In the genomic region with DNA sequence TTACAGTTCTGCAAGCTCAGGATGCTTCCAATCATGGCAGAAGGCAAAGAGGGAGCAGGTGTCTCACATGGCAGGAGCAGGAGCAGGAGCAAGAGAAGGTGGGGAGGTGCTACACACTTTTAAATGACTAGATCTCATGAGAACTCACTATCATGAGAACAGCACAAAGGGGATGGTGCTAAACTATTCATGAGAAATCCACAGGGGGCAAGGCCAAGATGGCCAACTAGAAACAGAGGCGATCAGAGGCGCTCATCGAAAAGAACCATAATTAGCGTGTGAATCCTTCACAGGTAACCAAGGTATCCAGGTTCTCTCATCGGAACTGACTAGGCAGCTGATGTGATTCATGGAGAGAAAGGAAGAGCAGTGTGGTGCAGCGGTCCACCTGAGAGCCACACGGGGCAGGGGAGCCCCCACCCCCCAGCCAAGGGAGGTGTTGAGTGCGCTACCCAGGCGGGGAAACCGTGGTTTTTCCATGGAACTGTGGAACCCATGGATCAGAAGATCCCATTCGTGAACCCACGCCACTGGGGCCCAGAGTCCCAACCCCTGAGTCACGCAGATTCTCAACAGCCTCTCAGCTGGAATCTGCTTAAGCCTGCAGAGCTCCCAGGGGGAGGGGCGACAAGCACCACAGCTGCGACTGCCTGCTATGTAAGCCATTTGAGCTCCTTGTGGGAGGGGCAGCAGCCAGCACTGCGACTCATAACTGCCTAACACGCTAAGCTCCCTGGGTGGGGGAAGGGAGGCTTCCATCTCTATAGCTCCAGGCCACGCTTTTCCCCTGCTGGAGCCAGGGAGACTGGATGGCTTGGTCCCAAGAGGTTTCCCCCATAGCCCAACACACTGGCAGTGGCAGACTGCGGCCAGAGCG, we compare ENCODE assay signal across 10 cellular contexts. TPM values are rescaled to one million over a fixed set of nuclear protein-coding genes. Genes with fewer than 3 reads are reported as not detected.
DNase-seq lines count a peak whose midpoint lies in the region; ATAC-seq and TF ChIP-seq lines count a peak whose summit lies in the region.
"Had no signal": no experiment of that assay in that cellular context is flagged by ENCODE, and none has a peak within 500 bp of the region (broad histone marks: within the 10 kb centered on the region; RNA-seq: fewer than 3 reads in every experiment).

No MANE protein-coding gene starts in this region.

- H3K27me3 ChIP-seq in iPS DF 6.9 (ENCODE audit: control insufficient read depth, insufficient read depth, low read length) = no peaks in the 10 kb centered on the region

- no peak overlapping the region for H3K4me3 Mint-ChIP-seq in stimulated activated naive B cell treated with anti-CD40 and anti-IgM and Interleukin-4, amounts not matched to agents 10 μg/mL and 1 μg/mL and 100 μg/mL, for 72 hours
- no peak overlapping the region for H3K4me3 Mint-ChIP-seq in activated CD4-positive, alpha-beta T cell treated with anti-CD3 and anti-CD28 coated beads for 36 hours

- no peaks in the 10 kb centered on the region for H3K36me3 ChIP-seq in iPS DF 6.9 (ENCODE audit: control insufficient read depth, insufficient read depth, low read length)

- no peak overlapping the region for H3K27ac ChIP-seq in iPS DF 6.9 (ENCODE audit: low read length)

- peak; percentile 10 for DNase-seq in AG09319 (ENCODE audit: extremely low read depth, low read depth)
- DNase-seq in HS-27A (ENCODE audit: low read depth) = peak; percentile 41
- peak; percentile 40 for DNase-seq in T1000 (lab: John Stamatoyannopoulos, UW)
- peak; percentile 13 for DNase-seq in iPS DF 6.9 (ENCODE audit: low read depth, low spot score)
- no peak for DNase-seq in cerebellar nuclear complex (lab: John Stamatoyannopoulos, UW)
- no peak for DNase-seq in NCI-H2081 treated with DMSO at 0.1 percent for 48 hours (lab: John Stamatoyannopoulos, UW)
- DNase-seq in stimulated activated naive B cell treated with anti-CD40 and anti-IgM and Interleukin-4, amounts not matched to agents 10 μg/mL and 1 μg/mL and 100 μg/mL, for 72 hours = no peak
- no peak for DNase-seq in activated CD4-positive, alpha-beta T cell treated with anti-CD3 and anti-CD28 coated beads for 36 hours
- DNase-seq: effector CD8-positive, alpha-beta T cell; stimulated activated CD4-positive, alpha-beta T cell treated with anti-CD3 and anti-CD28 coated beads, Interleukin-2, amount 100 ng/mL, for 48 hours had no signal

- CTCF ChIA-PET in activated CD4-positive, alpha-beta T cell treated with anti-CD3 and anti-CD28 coated beads for 36 hours (lab: Charles Lee) = no interaction called here

- TF ChIP-seq CTCF in AG09319 (IDR thresholded peaks at IDR 0.05; ENCODE audit: low read depth, low read length) = no peak

- H3K9me3 ChIP-seq in iPS DF 6.9 (ENCODE audit: control insufficient read depth, insufficient read depth, low read length) = no peaks in the 10 kb centered on the region

- intact Hi-C loops in activated CD4-positive, alpha-beta T cell treated with anti-CD3 and anti-CD28 coated beads for 36 hours (cut with DNase I, micrococcal nuclease) = no loop called here

- whole genome bisulfite sequencing in iPS DF 6.9 (ENCODE audit: insufficient coverage, insufficient read length) = no CpG with 5 or more reads among the region's 20 CpGs

- ATAC-seq in stimulated activated naive B cell treated with anti-CD40 and anti-IgM and Interleukin-4, amounts not matched to agents 10 μg/mL and 1 μg/mL and 100 μg/mL, for 72 hours (replicated peaks) = no peak
- no peak for ATAC-seq in activated CD4-positive, alpha-beta T cell treated with anti-CD3 and anti-CD28 coated beads for 36 hours

- no peaks in the 10 kb centered on the region for H3K4me1 ChIP-seq in iPS DF 6.9 (ENCODE audit: control insufficient read depth, insufficient read depth, low read length)

- peaks cover 0 to 3% of the 10 kb centered on the region in 2 donors for H3K9me3 Mint-ChIP-seq in stimulated activated naive B cell treated with anti-CD40 and anti-IgM and Interleukin-4, amounts not matched to agents 10 μg/mL and 1 μg/mL and 100 μg/mL, for 72 hours
- no peaks in the 10 kb centered on the region for H3K9me3 Mint-ChIP-seq in activated CD4-positive, alpha-beta T cell treated with anti-CD3 and anti-CD28 coated beads for 36 hours (ENCODE audit: low read depth)

- no peak overlapping the region for H3K27ac Mint-ChIP-seq in stimulated activated naive B cell treated with anti-CD40 and anti-IgM and Interleukin-4, amounts not matched to agents 10 μg/mL and 1 μg/mL and 100 μg/mL, for 72 hours
- no peak overlapping the region for H3K27ac Mint-ChIP-seq in activated CD4-positive, alpha-beta T cell treated with anti-CD3 and anti-CD28 coated beads for 36 hours

- H3K27me3 Mint-ChIP-seq in stimulated activated naive B cell treated with anti-CD40 and anti-IgM and Interleukin-4, amounts not matched to agents 10 μg/mL and 1 μg/mL and 100 μg/mL, for 72 hours = peaks cover 0 to 4% of the 10 kb centered on the region in 2 donors
- no peaks in the 10 kb centered on the region for H3K27me3 Mint-ChIP-seq in activated CD4-positive, alpha-beta T cell treated with anti-CD3 and anti-CD28 coated beads for 36 hours

- H3K4me1 Mint-ChIP-seq in stimulated activated naive B cell treated with anti-CD40 and anti-IgM and Interleukin-4, amounts not matched to agents 10 μg/mL and 1 μg/mL and 100 μg/mL, for 72 hours = no peaks in the 10 kb centered on the region
- H3K4me1 Mint-ChIP-seq in activated CD4-positive, alpha-beta T cell treated with anti-CD3 and anti-CD28 coated beads for 36 hours = no peaks in the 10 kb centered on the region

- no peak overlapping the region for H3K4me3 ChIP-seq in iPS DF 6.9 (ENCODE audit: low read length)

- POLR2A ChIA-PET in activated CD4-positive, alpha-beta T cell treated with anti-CD3 and anti-CD28 coated beads for 36 hours (lab: Charles Lee) = no interaction called here

- no peaks in the 10 kb centered on the region for H3K36me3 Mint-ChIP-seq in stimulated activated naive B cell treated with anti-CD40 and anti-IgM and Interleukin-4, amounts not matched to agents 10 μg/mL and 1 μg/mL and 100 μg/mL, for 72 hours
- no peaks in the 10 kb centered on the region for H3K36me3 Mint-ChIP-seq in activated CD4-positive, alpha-beta T cell treated with anti-CD3 and anti-CD28 coated beads for 36 hours (ENCODE audit: low read depth)

RNA-seq across cellular contexts. Expression of a gene that starts 46.7 kb away (rescaled TPM):
- not detected for total RNA-seq in activated CD4-positive, alpha-beta T cell treated with anti-CD3 and anti-CD28 coated beads for 36 hours

Comparison
In these comparisons a context has a peak if more than half of its experiments do, and no peak if none do; other contexts are left out.
1. DNase-seq: peak in AG09319 (single experiment), HS-27A (single experiment), T1000 (single experiment) and iPS DF 6.9 (single experiment); none in cerebellar nuclear complex (0 of 2), NCI-H2081 treated with DMSO at 0.1 percent for 48 hours (single experiment), stimulated activated naive B cell treated with anti-CD40 and anti-IgM and Interleukin-4, amounts not matched to agents 10 μg/mL and 1 μg/mL and 100 μg/mL, for 72 hours (single experiment) and activated CD4-positive, alpha-beta T cell treated with anti-CD3 and anti-CD28 coated beads for 36 hours (single experiment).